Comparison of ENCODE assay signal across 1 cellular context in the genomic region with DNA sequence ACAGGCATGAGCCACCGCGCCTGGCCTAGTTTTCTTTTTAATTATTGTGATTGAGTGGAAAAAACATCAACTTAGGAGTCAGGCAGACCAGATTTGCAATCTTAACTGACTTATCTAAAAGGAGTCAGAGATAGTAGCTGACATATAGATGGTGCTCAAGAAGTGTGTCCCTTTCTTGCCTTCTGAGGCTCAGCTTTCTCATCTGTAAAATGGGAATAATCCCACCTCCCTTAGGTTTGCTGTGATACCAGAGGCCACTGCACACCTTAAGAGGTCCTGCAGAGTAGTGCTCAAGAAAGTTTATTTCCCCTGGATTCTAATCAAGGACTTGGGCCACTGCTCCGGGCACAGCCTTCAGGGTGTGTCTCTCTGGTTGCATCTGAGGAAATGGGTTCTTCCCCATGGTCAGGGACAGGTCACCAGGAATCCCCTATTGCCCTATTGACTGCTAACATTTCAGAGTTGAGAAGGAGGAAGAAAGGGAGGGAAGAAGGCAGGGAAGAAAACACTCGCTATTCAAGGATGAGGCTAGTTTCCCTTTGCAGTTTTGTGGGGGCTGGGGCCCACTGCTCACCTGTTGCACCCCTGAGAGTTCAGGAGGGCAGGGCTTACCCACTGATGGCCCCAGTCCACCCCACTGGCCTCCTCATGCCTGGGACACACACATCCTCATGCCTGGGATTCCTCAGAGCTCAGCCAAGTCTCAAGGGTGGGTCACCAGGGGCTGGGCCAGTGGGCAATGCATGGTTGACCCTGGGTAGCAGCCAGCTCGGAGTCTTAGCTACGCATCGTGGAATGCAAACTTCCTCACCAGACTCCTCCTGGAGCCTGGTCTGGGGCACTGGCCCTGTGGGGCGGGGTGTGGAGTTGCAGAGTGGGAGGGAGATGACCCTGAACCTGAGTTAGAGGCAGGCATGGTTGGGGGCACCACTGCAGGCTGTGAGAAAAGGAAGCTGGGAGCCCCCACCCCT.
TF ChIP-seq lines count a peak whose summit lies in the region.

No MANE protein-coding gene starts in this region.

TF ChIP-seq in K562, 482 proteins besides CTCF, POLR2A, EP300 and RAD21:
- TF ChIP-seq MIER1 (IDR thresholded peaks at IDR 0.05; ENCODE audit: low read depth) (no peak), BCOR (IDR thresholded peaks at IDR 0.05) (peak; percentile 78), TAF7 (tag; IDR thresholded peaks at IDR 0.05) (no peak), KDM1A (IDR thresholded peaks at IDR 0.05) (peak; percentile 22 to 32; a peak in 1 of 4 replicates), ADNP (tag; IDR thresholded peaks at IDR 0.05) (peak; percentile 50; the same call in 1 of the 2 replicates), RBM25 (IDR thresholded peaks at IDR 0.05; ENCODE audit: low read depth, low read length, severe bottlenecking) (peak; percentile 79), ZNF561 (CRISPR knock-in tag; conservative IDR thresholded peaks at IDR 0.05) (no peak), ESRRA (IDR thresholded peaks at IDR 0.05; ENCODE audit: borderline replicate concordance, low read depth) (0 out of 2 replicates have a peak, but pooled peaks have one; percentile 20), ZNF121 (CRISPR knock-in tag; conservative IDR thresholded peaks at IDR 0.05) (peak; percentile 52), RCOR1 (IDR thresholded peaks at IDR 0.05; ENCODE audit: borderline replicate concordance in 1 of 2, low read depth in 2 of 2, low read length in 2 of 2) (peak in 1 of 2 experiments; percentile 37; a peak in 1 of 4 replicates)
